ENCODE assay signal across 21 cellular contexts in the genomic region with DNA sequence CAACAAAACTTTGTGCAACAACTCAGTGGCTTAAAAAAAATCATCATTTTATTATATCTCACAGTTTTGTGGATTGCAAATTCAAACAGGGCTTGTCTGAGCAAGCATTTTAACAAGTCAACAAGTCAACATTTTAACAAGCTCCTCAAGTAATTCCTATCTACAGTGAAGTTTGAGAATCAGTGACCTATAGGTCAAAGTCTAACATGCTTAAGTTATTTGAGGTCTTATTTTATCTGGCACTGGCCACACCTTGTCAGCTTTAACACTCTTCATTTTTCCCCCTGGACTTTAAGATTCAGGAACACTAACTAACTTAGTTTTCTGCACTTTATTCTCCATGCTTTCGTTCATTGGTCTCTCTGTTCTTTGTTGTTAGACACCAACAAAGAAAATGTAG.
DNase-seq lines count a peak whose midpoint lies in the region; ATAC-seq and TF ChIP-seq lines count a peak whose summit lies in the region.
"Had no signal": no experiment of that assay in that cellular context is flagged by ENCODE, and none has a peak within 500 bp of the region (broad histone marks: within the 10 kb centered on the region; RNA-seq: fewer than 3 reads in every experiment).

No MANE protein-coding gene starts in this region.

- 43% methylated on average over 1 of the region's 1 CpG for WGBS in hepatocyte (ENCODE audit: low lambda C conversion rate, missing lambda C conversion rate)

- intact Hi-C loops in mucosa of descending colon (cut with DNase I, micrococcal nuclease): no loop called here
- intact Hi-C loops in Right ventricle myocardium superior (cut with DNase I): no loop called here

- H3K9me3 ChIP-seq in hepatocyte (ENCODE audit: low read depth) (no peaks in the 10 kb centered on the region), mucosa of descending colon (no peaks in the 10 kb centered on the region)
- H3K9me3 ChIP-seq: BE2C, BLaER1 had no signal

- H3K4me3 ChIP-seq in hepatocyte (no peak overlapping the region), mucosa of descending colon (no peak overlapping the region)
- H3K4me3 ChIP-seq: BLaER1 had no signal

- ATAC-seq in mucosa of descending colon: peak; percentile 69
- no peak for ATAC-seq in GM19452 (IDR thresholded peaks at IDR 0.05; ENCODE audit: unreplicated experiment)
- no peak for ATAC-seq in Right ventricle myocardium superior (ENCODE audit: poor library complexity)

- TF ChIP-seq CTCF in 22Rv1 (IDR thresholded peaks at IDR 0.05) (no peak), hepatocyte (IDR thresholded peaks at IDR 0.05; ENCODE audit: poor library complexity) (no peak), mucosa of descending colon (IDR thresholded peaks at IDR 0.05) (no peak)

- H3K9me2 ChIP-seq in hepatocyte (replicated peaks; ENCODE audit: insufficient read depth): no peaks in the 10 kb centered on the region

- H4K20me1 ChIP-seq in hepatocyte (ENCODE audit: insufficient read depth, poor library complexity, severe bottlenecking): no peaks in the 10 kb centered on the region
- H4K20me1 ChIP-seq: BLaER1 had no signal

- H3K79me2 ChIP-seq in hepatocyte: no peaks in the 10 kb centered on the region

- peak; percentile 62 for DNase-seq in LoVo (ENCODE audit: low spot score)
- DNase-seq in hepatocyte (ENCODE audit: low spot score): no peak
- DNase-seq in mucosa of descending colon: no peak
- DNase-seq in NAMALWA (ENCODE audit: low spot score): no peak
- DNase-seq in Right ventricle myocardium superior: no peak
- no peak for DNase-seq in occipital lobe (lab: John Stamatoyannopoulos, UW)
- DNase-seq: 8988T; ACHN; BE2C; C1 segment of cervical spinal cord; CD4-positive, alpha-beta memory T cell; CD4-positive, CD25-positive, alpha-beta regulatory T cell; CD8-positive, alpha-beta memory T cell; COR-L47; DMS 273 treated with DMSO at 0.1 percent for 48 hours; DMS153; DMS79 treated with DMSO at 0.1 percent for 48 hours; GF-D8 had no signal

- no peak overlapping the region for H3K4me2 ChIP-seq in hepatocyte
- H3K4me2 ChIP-seq: BLaER1 had no signal

- H3K27me3 ChIP-seq in hepatocyte: no peaks in the 10 kb centered on the region
- H3K27me3 ChIP-seq: BE2C, BLaER1 had no signal

- H2AFZ ChIP-seq in hepatocyte: no peak overlapping the region

- H3K4me1 ChIP-seq in hepatocyte (ENCODE audit: insufficient read depth): peaks cover 10% of the 10 kb centered on the region
- H3K4me1 ChIP-seq in mucosa of descending colon (ENCODE audit: low read depth): peaks cover 3% of the 10 kb centered on the region
- H3K4me1 ChIP-seq: BE2C, BLaER1 had no signal

- H3K36me3 ChIP-seq in hepatocyte (replicated peaks; ENCODE audit: insufficient read depth, low read depth) (no peaks in the 10 kb centered on the region), mucosa of descending colon (ENCODE audit: low read depth) (no peaks in the 10 kb centered on the region)
- H3K36me3 ChIP-seq: BE2C, BLaER1 had no signal

- peak overlapping the region; percentile 47 for H3K27ac ChIP-seq in 22Rv1
- H3K27ac ChIP-seq in hepatocyte: peak overlapping the region; percentile 45
- H3K27ac ChIP-seq: BLaER1 had no signal
